In genomic region chr16:88225640-88226230, GRCh38 we compare ENCODE assay signal across 5 cellular contexts.
DNase-seq lines count a peak whose midpoint lies in the region; ATAC-seq, FAIRE-seq and TF ChIP-seq lines count a peak whose summit lies in the region.
"Not testable (repeated sequence)": the region's sequence is repeated elsewhere in the genome, so short reads cannot be mapped to it uniquely, and the experiment has no call there.

No MANE protein-coding gene starts in this region.

- H3K9ac ChIP-seq in K562 (ENCODE audit: insufficient read depth in 1 of 2, low read depth in 2 of 2, low read length in 2 of 2); endodermal cell (ENCODE audit: extremely low read depth, low read length, poor library complexity, severe bottlenecking); HepG2 (ENCODE audit: insufficient read depth, low read depth, low read length): not testable (repeated sequence)

- TF ChIP-seq POLR2A in K562 (conservative IDR thresholded peaks at IDR 0.05); HepG2 (IDR thresholded peaks at IDR 0.05; ENCODE audit: insufficient read depth in 1 of 2, low read depth in 2 of 2, low read length in 2 of 2): not testable (repeated sequence)

- not testable (repeated sequence) for H3K36me3 Mint-ChIP-seq in endodermal cell (ENCODE audit: low read depth)

- H3K36me3 ChIP-seq in K562 (ENCODE audit: control insufficient read depth, insufficient read depth, low read length); endodermal cell (ENCODE audit: control insufficient read depth, insufficient read depth, low read length); HepG2 (replicated peaks in 1 of 2; ENCODE audit: control insufficient read depth in 1 of 2, insufficient read depth in 2 of 2, low read length in 2 of 2); osteoblast (ENCODE audit: insufficient read depth, low read length): not testable (repeated sequence)

- CTCF ChIA-PET in K562 (lab: Yijun Ruan, JAX; ENCODE audit: low intra/inter-chr PET ratio); HepG2 (lab: Yijun Ruan, JAX; ENCODE audit: low intra/inter-chr PET ratio, low total read pairs): not testable (repeated sequence)

- H3K9me3 Mint-ChIP-seq in endodermal cell = not testable (repeated sequence)

- DNase-seq in HTR-8/SVneo (ENCODE audit: insufficient read length, low spot score); K562 (ENCODE audit: extremely low read depth in 1 of 4, low spot score in 3 of 4); HepG2 (ENCODE audit: low spot score): not testable (repeated sequence)
- DNase-seq in endodermal cell (peak; percentile 9), osteoblast (ENCODE audit: insufficient read length, low spot score, missing footprints) (peak; percentile 52)

- TF ChIP-seq RAD21 in K562 (CRISPR knock-in tag; conservative IDR thresholded peaks at IDR 0.05 in 1 of 2, IDR thresholded peaks at IDR 0.05 in 1 of 2); HepG2 (CRISPR knock-in tag; IDR thresholded peaks at IDR 0.05): not testable (repeated sequence)

- TF ChIP-seq CTCF in K562 (IDR thresholded peaks at IDR 0.05 in 2 of 3, conservative IDR thresholded peaks at IDR 0.05 in 1 of 3; ENCODE audit: insufficient read depth in 2 of 3, low read depth in 1 of 3, low read length in 3 of 3); endodermal cell (conservative IDR thresholded peaks at IDR 0.05); HepG2 (CRISPR knock-in tag; IDR thresholded peaks at IDR 0.05); osteoblast (IDR thresholded peaks at IDR 0.05; ENCODE audit: extremely low read depth, low read depth, low read length): not testable (repeated sequence)

- TF ChIP-seq EP300 in K562 (IDR thresholded peaks at IDR 0.05; ENCODE audit: low read length); HepG2 (IDR thresholded peaks at IDR 0.05; ENCODE audit: low read depth in 2 of 2, low read length in 2 of 2); HepG2 (CRISPR knock-in tag; IDR thresholded peaks at IDR 0.05; ENCODE audit: borderline replicate concordance): not testable (repeated sequence)

- not testable (repeated sequence) for H3K4me3 ChIP-seq in K562; endodermal cell (ENCODE audit: low read length); HepG2 (replicated peaks in 1 of 3; ENCODE audit: insufficient read depth in 1 of 3, low read depth in 2 of 3, low read length in 3 of 3); osteoblast (ENCODE audit: insufficient read depth, low read length)

- H3K4me1 Mint-ChIP-seq in endodermal cell = not testable (repeated sequence)

- not testable (repeated sequence) for BruUV-seq in K562 (replicated peaks; lab: Mats Ljungman, UMichigan); HepG2 (replicated peaks; lab: Mats Ljungman, UMichigan)

- not testable (repeated sequence) for H3K27me3 Mint-ChIP-seq in endodermal cell (ENCODE audit: insufficient read depth)

- POLR2A ChIA-PET in K562 (lab: Yijun Ruan, JAX) = interaction anchor here (0.5 kb wide), 1 partner anchor 190 kb away, joined by 3 read pairs; no protein-coding TSS in a partner anchor
- POLR2A ChIA-PET in HepG2 (lab: Yijun Ruan, JAX) = not testable (repeated sequence)

- intact Hi-C loops in K562 (cut with micrococcal nuclease); HepG2 (cut with micrococcal nuclease; ENCODE audit: unreplicated experiment): not testable (repeated sequence)

- WGBS in K562 (ENCODE audit: insufficient coverage, low coverage, missing lambda C conversion rate) = 6% methylated on average over 5 of the region's 10 CpGs
- WGBS in endodermal cell (ENCODE audit: insufficient coverage in 1 of 2, insufficient read length in 1 of 2), 2 experiments = 95 to 96% methylated on average over 4 to 9 of the region's 10 CpGs
- 34% methylated on average over 8 of the region's 10 CpGs for WGBS in HepG2 (ENCODE audit: low lambda C conversion rate)

- H3K27ac ChIP-seq in K562 (ENCODE audit: extremely low read depth, low read depth, low read length); endodermal cell (ENCODE audit: low read depth, low read length); HepG2 (ENCODE audit: extremely low read length, insufficient read depth, low read length); osteoblast (ENCODE audit: low read depth, low read length): not testable (repeated sequence)

- not testable (repeated sequence) for H3K4me2 ChIP-seq in K562 (ENCODE audit: insufficient read depth, low read length); HepG2 (ENCODE audit: low read depth, low read length); osteoblast (ENCODE audit: insufficient read depth, low read length)

- not testable (repeated sequence) for H3K79me2 ChIP-seq in K562 (ENCODE audit: control insufficient read depth, insufficient read depth, low read length); HepG2 (ENCODE audit: insufficient read depth, low read length); osteoblast (ENCODE audit: insufficient read depth, low read length)

- H2AFZ ChIP-seq in K562 (ENCODE audit: low read depth, low read length); HepG2 (ENCODE audit: low read length); osteoblast (ENCODE audit: low read length): not testable (repeated sequence)

- not testable (repeated sequence) for H4K20me1 ChIP-seq in K562 (replicated peaks; ENCODE audit: control insufficient read depth, insufficient read depth, low read length); HepG2 (ENCODE audit: insufficient read depth, low read length); osteoblast (ENCODE audit: insufficient read depth, low read length)

- not testable (repeated sequence) for H3K4me1 ChIP-seq in K562 (replicated peaks in 1 of 2; ENCODE audit: control insufficient read depth in 2 of 2, insufficient read depth in 2 of 2, low read length in 2 of 2); endodermal cell (ENCODE audit: control insufficient read depth, insufficient read depth, low read length); osteoblast (ENCODE audit: insufficient read depth, low read length)
- peaks cover 16% of the 10 kb centered on the region; the same call in 1 of the 2 replicates for H3K4me1 ChIP-seq in HepG2 (ENCODE audit: insufficient read depth, low read length)

- H3K9me1 ChIP-seq in K562 (ENCODE audit: control insufficient read depth, insufficient read depth, low read length) = not testable (repeated sequence)

- FAIRE-seq in HTR-8/SVneo (lab: Jason Lieb, UNC) (peak; percentile 55), K562 (lab: Jason Lieb, UNC) (peak; percentile 23)
- not testable (repeated sequence) for FAIRE-seq in HepG2 (lab: Jason Lieb, UNC)

- not testable (repeated sequence) for ATAC-seq in K562, HepG2

- H3K27ac Mint-ChIP-seq in endodermal cell = not testable (repeated sequence)

- H3K27me3 ChIP-seq in K562 (ENCODE audit: control insufficient read depth in 2 of 2, insufficient read depth in 2 of 2, low read length in 2 of 2) (peaks cover 0 to 42% of the 10 kb centered on the region in 2 experiments; a peak in 4 of 5 replicates), HepG2 (ENCODE audit: control insufficient read depth in 1 of 2, insufficient read depth in 2 of 2, low read length in 2 of 2) (peaks cover 8 to 44% of the 10 kb centered on the region in 2 experiments; a peak in 4 of 5 replicates)
- not testable (repeated sequence) for H3K27me3 ChIP-seq in endodermal cell (ENCODE audit: control insufficient read depth, insufficient read depth, low read length, poor library complexity, severe bottlenecking); osteoblast (ENCODE audit: insufficient read depth, low read length)

- H3K9me3 ChIP-seq in K562 (replicated peaks; ENCODE audit: control insufficient read depth, insufficient read depth, low read depth, low read length); endodermal cell (ENCODE audit: control insufficient read depth, low read length); HepG2 (ENCODE audit: low read length); osteoblast (ENCODE audit: low read depth, low read length): not testable (repeated sequence)

- H3K4me3 Mint-ChIP-seq in endodermal cell = not testable (repeated sequence)

- in situ Hi-C loops in K562 (cut with MboI); HepG2 (cut with HindIII; ENCODE audit: extremely low pct_ligation_motif_present, low pct_unique_long_range_greater_than_20kb): not testable (repeated sequence)

TF ChIP-seq in K562, 482 proteins besides CTCF, POLR2A, EP300 and RAD21:
- peak; percentile 96 for TF ChIP-seq ZNF12 (CRISPR knock-in tag; IDR thresholded peaks at IDR 0.05)

TF ChIP-seq in HepG2, 621 proteins besides CTCF, POLR2A, EP300 and RAD21:
- peak; percentile 98 for TF ChIP-seq ZNF12 (CRISPR knock-in tag; IDR thresholded peaks at IDR 0.05)
